In genomic region chr7:22453159-22453558, GRCh38 we compare ENCODE assay signal across 18 cellular contexts. TPM values are rescaled to one million over a fixed set of nuclear protein-coding genes. Genes with fewer than 3 reads are reported as not detected.
"Had no signal": no experiment of that assay in that cellular context is flagged by ENCODE, and none has a peak within 500 bp of the region (broad histone marks: within the 10 kb centered on the region; RNA-seq: fewer than 3 reads in every experiment).

No MANE protein-coding gene starts in this region.

- H3K9me3 ChIP-seq: gastrocnemius medialis, heart right ventricle, right atrium auricular region, stomach, testis had no signal

- DNase-seq: activated CD4-positive, alpha-beta T cell treated with anti-CD3 and anti-CD28 coated beads for 1 hour; activated CD4-positive, alpha-beta T cell treated with anti-CD3 and anti-CD28 coated beads, Interleukin-2, amount 50 U/mL, for 4 hours; activated naive CD4-positive, alpha-beta T cell treated with Interleukin-2 at 50 U/mL for 16 hours; activated T-cell treated with anti-CD3 and anti-CD28 coated beads for 4 hours; aorta; endodermal cell; erythroblast; gastrocnemius medialis; heart right ventricle; islet precursor cell; naive thymus-derived CD4-positive, alpha-beta T cell; stomach; T-cell; T-helper 9 cell; testis had no signal

- H3K4me1 Mint-ChIP-seq: activated T-helper 17 cell treated with anti-CD3 and anti-CD28 coated beads, Interleukin-2, amount 50 U/mL, for 72 hours had no signal

- H3K27ac ChIP-seq: gastrocnemius medialis, right atrium auricular region, skin epidermis, stomach, testis had no signal

- H3K27ac Mint-ChIP-seq: activated T-helper 17 cell treated with anti-CD3 and anti-CD28 coated beads, Interleukin-2, amount 50 U/mL, for 72 hours; endodermal cell; naive thymus-derived CD4-positive, alpha-beta T cell; T-cell had no signal

- H3K27me3 ChIP-seq: gastrocnemius medialis, right atrium auricular region, testis had no signal

- H3K4me3 Mint-ChIP-seq: activated T-helper 17 cell treated with anti-CD3 and anti-CD28 coated beads, Interleukin-2, amount 50 U/mL, for 72 hours; T-cell had no signal

- H3K36me3 Mint-ChIP-seq: naive thymus-derived CD4-positive, alpha-beta T cell; T-cell had no signal

- ATAC-seq: activated T-helper 17 cell treated with anti-CD3 and anti-CD28 coated beads, Interleukin-2, amount 50 U/mL, for 72 hours; gastrocnemius medialis; naive thymus-derived CD4-positive, alpha-beta T cell; T-cell had no signal

- H3K9me3 Mint-ChIP-seq: activated T-helper 17 cell treated with anti-CD3 and anti-CD28 coated beads, Interleukin-2, amount 50 U/mL, for 72 hours; endodermal cell; naive thymus-derived CD4-positive, alpha-beta T cell; T-cell had no signal

- H3K36me3 ChIP-seq: gastrocnemius medialis, heart right ventricle, right atrium auricular region, stomach had no signal

RNA-seq across cellular contexts. Expression of gene STEAP1B, which starts 46.8 kb away (rescaled TPM):
- polyA plus RNA-seq: naive thymus-derived CD4-positive, alpha-beta T cell had no signal
